Comparison of ENCODE assay signal across 26 cellular contexts in the genomic region with DNA sequence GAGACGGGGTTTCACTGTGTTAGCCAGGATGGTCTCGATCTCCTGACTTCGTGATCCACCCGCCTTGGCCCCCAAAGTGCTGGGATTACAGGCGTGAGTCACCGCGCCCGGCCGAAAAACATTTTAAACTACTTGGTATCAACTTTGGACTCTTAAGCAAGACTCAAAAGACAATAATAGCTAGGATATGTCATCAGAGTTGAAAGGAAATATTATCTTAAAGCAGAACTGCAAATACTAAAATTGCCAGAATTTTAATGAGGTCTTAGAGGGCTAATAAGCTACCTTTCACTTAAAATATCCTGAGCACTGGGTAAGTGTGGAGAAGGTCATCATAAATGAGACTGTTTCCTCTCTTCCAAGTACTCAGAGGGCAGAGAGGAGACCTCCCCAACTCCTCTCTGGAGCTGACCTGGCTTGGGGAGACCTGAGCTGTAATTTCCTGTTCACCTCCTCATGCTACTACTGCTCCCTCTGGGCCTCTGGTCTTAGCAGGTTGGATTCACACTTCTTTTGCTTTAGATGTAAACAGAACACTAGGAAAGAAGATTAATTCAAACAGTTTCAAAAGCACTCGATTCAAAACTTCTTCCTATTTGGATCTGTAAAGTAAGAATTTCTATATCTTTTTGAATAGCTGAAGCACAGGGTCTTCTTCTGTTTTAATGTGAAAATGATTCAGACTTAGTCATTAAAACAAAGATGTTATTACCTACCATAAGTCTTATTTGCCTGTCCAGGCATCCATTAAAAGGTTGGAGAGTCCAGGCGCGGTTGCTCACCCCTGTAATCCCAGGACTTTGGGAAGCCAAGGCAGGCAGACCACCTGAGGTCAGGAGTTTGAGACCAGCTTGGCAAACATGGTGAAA. TPM values are rescaled to one million over a fixed set of nuclear protein-coding genes. Genes with fewer than 3 reads are reported as not detected.
"Had no signal": no experiment of that assay in that cellular context is flagged by ENCODE, and none has a peak within 500 bp of the region (broad histone marks: within the 10 kb centered on the region; RNA-seq: fewer than 3 reads in every experiment).

No MANE protein-coding gene starts in this region.

- H3K9me3 ChIP-seq: breast epithelium, colonic mucosa, Peyer's patch had no signal

- H3K4me1 Mint-ChIP-seq: activated naive CD4-positive, alpha-beta T cell treated with anti-CD3 and anti-CD28 coated beads, Interleukin-2, amount 50 U/mL, for 24 hours; T-cell had no signal

- H3K27ac ChIP-seq: breast epithelium, colonic mucosa, Peyer's patch, RWPE1 had no signal

- ATAC-seq: activated CD4-positive, CD25-positive, alpha-beta regulatory T cell treated with anti-CD3 and anti-CD28 coated beads, Interleukin-2, amount 50 U/mL, for 24 hours; activated CD8-positive, alpha-beta T cell treated with anti-CD3 and anti-CD28 coated beads for 36 hours; activated T-cell treated with anti-CD3 and anti-CD28 coated beads, Interleukin-2, amount 50 U/mL, for 72 hours; T-cell had no signal

- H3K9me3 Mint-ChIP-seq: activated CD8-positive, alpha-beta T cell treated with anti-CD3 and anti-CD28 coated beads for 36 hours; activated naive CD4-positive, alpha-beta T cell treated with anti-CD3 and anti-CD28 coated beads, Interleukin-2, amount 50 U/mL, for 24 hours; activated T-cell treated with anti-CD3 and anti-CD28 coated beads, Interleukin-2, amount 50 U/mL, for 72 hours; activated T-helper 2 cell treated with anti-CD3 and anti-CD28 coated beads, Interferon-gamma antibody, Interleukin-2, Interleukin-4, amounts not matched to agents 10 μg/mL and 5 μg/mL and 100 μg/mL, durations not matched to agents 14 hours and 24 hours and 36 hours; T-cell had no signal

- H3K4me3 ChIP-seq: breast epithelium, colonic mucosa, Peyer's patch had no signal

- DNase-seq: activated CD4-positive, alpha-beta T cell treated with anti-CD3 and anti-CD28 coated beads for 4 hours; activated CD8-positive, alpha-beta memory T cell treated with anti-CD3 and anti-CD28 coated beads, Interleukin-2, amount 50 U/mL, for 4 hours; activated CD8-positive, alpha-beta T cell treated with anti-CD3 and anti-CD28 coated beads for 36 hours; activated T-cell treated with anti-CD3 and anti-CD28 coated beads, Interleukin-2, amount 50 U/mL, for 72 hours; aorta; caudate nucleus; colonic mucosa; Karpas-422; NCI-H1092; NCI-H1417; NCI-H1930; NCI-H2171; NCI-H2227 treated with DMSO at 0.1 percent for 48 hours; NCI-H510A; NCI-H526 treated with DMSO at 0.1 percent for 48 hours; OCI-M1; Peyer's patch; SHP77 treated with DMSO at 0.1 percent for 48 hours; T-cell; T-helper 2 cell; T1000 had no signal

- H3K4me3 Mint-ChIP-seq: activated CD8-positive, alpha-beta T cell treated with anti-CD3 and anti-CD28 coated beads for 36 hours; activated naive CD4-positive, alpha-beta T cell treated with anti-CD3 and anti-CD28 coated beads, Interleukin-2, amount 50 U/mL, for 24 hours; activated T-cell treated with anti-CD3 and anti-CD28 coated beads, Interleukin-2, amount 50 U/mL, for 72 hours; T-cell had no signal

- H3K27ac Mint-ChIP-seq: activated CD8-positive, alpha-beta T cell treated with anti-CD3 and anti-CD28 coated beads for 36 hours; activated naive CD4-positive, alpha-beta T cell treated with anti-CD3 and anti-CD28 coated beads, Interleukin-2, amount 50 U/mL, for 24 hours; activated T-cell treated with anti-CD3 and anti-CD28 coated beads, Interleukin-2, amount 50 U/mL, for 72 hours; activated T-helper 2 cell treated with anti-CD3 and anti-CD28 coated beads, Interferon-gamma antibody, Interleukin-2, Interleukin-4, amounts not matched to agents 10 μg/mL and 5 μg/mL and 100 μg/mL, durations not matched to agents 14 hours and 24 hours and 36 hours; T-cell had no signal

- H3K36me3 Mint-ChIP-seq: activated naive CD4-positive, alpha-beta T cell treated with anti-CD3 and anti-CD28 coated beads, Interleukin-2, amount 50 U/mL, for 24 hours; T-cell had no signal

- H3K27me3 ChIP-seq: breast epithelium, colonic mucosa, Peyer's patch had no signal

- H3K36me3 ChIP-seq: breast epithelium, colonic mucosa, Peyer's patch had no signal

- H3K4me1 ChIP-seq: breast epithelium, colonic mucosa, Peyer's patch had no signal

RNA-seq across cellular contexts. Expression of gene CNRIP1, which starts 16.5 kb away (rescaled TPM):
- total RNA-seq: activated CD8-positive, alpha-beta T cell treated with anti-CD3 and anti-CD28 coated beads for 36 hours; activated T-cell treated with anti-CD3 and anti-CD28 coated beads, Interleukin-2, amount 50 U/mL, for 72 hours; activated T-helper 2 cell treated with anti-CD3 and anti-CD28 coated beads, Interferon-gamma antibody, Interleukin-2, Interleukin-4, amounts not matched to agents 10 μg/mL and 5 μg/mL and 100 μg/mL, durations not matched to agents 14 hours and 24 hours and 36 hours had no signal
